ENCODE assay signal across 11 cellular contexts in genomic region chr17:77324227-77324626, GRCh38.
DNase-seq lines count a peak whose midpoint lies in the region; ATAC-seq and TF ChIP-seq lines count a peak whose summit lies in the region.
"Had no signal": no experiment of that assay in that cellular context is flagged by ENCODE, and none has a peak within 500 bp of the region (broad histone marks: within the 10 kb centered on the region; RNA-seq: fewer than 3 reads in every experiment).

No MANE protein-coding gene starts in this region.

- no peak for TF ChIP-seq EP300 in esophagus muscularis mucosa (IDR thresholded peaks at IDR 0.05)

- POLR2A ChIA-PET in Caco-2 (lab: Charles Lee) (no interaction called here), RWPE1 (lab: Yijun Ruan, JAX; ENCODE audit: low non-redundant PET) (no interaction called here)

- H3K4me3 Mint-ChIP-seq in Caco-2 (ENCODE audit: unreplicated experiment) = peak overlapping the region; percentile 56

- TF ChIP-seq CTCF in Caco-2 (IDR thresholded peaks at IDR 0.05; ENCODE audit: insufficient read depth in 1 of 2, low read depth in 1 of 2, low read length in 1 of 2, severe bottlenecking in 1 of 2, unreplicated experiment in 1 of 2) = no peak
- TF ChIP-seq CTCF in RWPE1 (conservative IDR thresholded peaks at IDR 0.05; ENCODE audit: low read depth) = no peak
- no peak for TF ChIP-seq CTCF in esophagus muscularis mucosa (IDR thresholded peaks at IDR 0.05)
- no peak for TF ChIP-seq CTCF in parathyroid adenoma (IDR thresholded peaks at IDR 0.05)
- TF ChIP-seq CTCF in GM20000 (IDR thresholded peaks at IDR 0.05; ENCODE audit: extremely low read depth, missing control alignments) = no peak

- DNase-seq in Caco-2 (peak in 1 of 2 experiments; percentile 10), RWPE1 (ENCODE audit: low spot score) (no peak), esophagus muscularis mucosa (ENCODE audit: extremely low spot score) (no peak), SW 1271 (lab: John Stamatoyannopoulos, UW) (no peak), GM20000 (ENCODE audit: low spot score) (no peak), SKM-1 treated with dmso at 0.1 percent for 144 hours (lab: John Stamatoyannopoulos, UW; ENCODE audit: unreplicated experiment) (no peak)
- DNase-seq: mesendoderm, NCI-H526 had no signal

- WGBS in esophagus muscularis mucosa = 89% methylated on average over 7 of the region's 8 CpGs

- H2AFZ ChIP-seq in parathyroid adenoma = no peak overlapping the region

- peaks cover 60% of the 10 kb centered on the region for H3K4me1 Mint-ChIP-seq in Caco-2 (ENCODE audit: low read depth, unreplicated experiment)

- H3K27ac Mint-ChIP-seq in Caco-2 (ENCODE audit: unreplicated experiment) = peak overlapping the region; percentile 96

- H3K36me3 ChIP-seq in Caco-2 (ENCODE audit: control insufficient read depth, insufficient read depth, low read length) = no peaks in the 10 kb centered on the region; the same call in 1 of the 2 replicates
- no peaks in the 10 kb centered on the region for H3K36me3 ChIP-seq in esophagus muscularis mucosa
- H3K36me3 ChIP-seq in parathyroid adenoma (ENCODE audit: control insufficient read depth, insufficient read depth, low read length) = no peaks in the 10 kb centered on the region

- H3K27ac ChIP-seq in RWPE1 = peak overlapping the region; percentile 100
- peak overlapping the region; percentile 90 to 96 (median 92) for H3K27ac ChIP-seq in esophagus muscularis mucosa (replicated peaks in 1 of 4)
- peak overlapping the region; percentile 85 for H3K27ac ChIP-seq in parathyroid adenoma

- H3K4me1 ChIP-seq in Caco-2 (peaks cover 47% of the 10 kb centered on the region), esophagus muscularis mucosa (peaks cover 43 to 83% (median 80%) of the 10 kb centered on the region in 4 donors), parathyroid adenoma (peaks cover 31% of the 10 kb centered on the region)

- H3K9me3 ChIP-seq in Caco-2 = no peaks in the 10 kb centered on the region
- H3K9me3 ChIP-seq in esophagus muscularis mucosa = no peaks in the 10 kb centered on the region
- no peaks in the 10 kb centered on the region for H3K9me3 ChIP-seq in parathyroid adenoma (ENCODE audit: control insufficient read depth, low read length)

- H3K4me2 ChIP-seq in parathyroid adenoma (ENCODE audit: low read length) = no peak overlapping the region

- CTCF ChIA-PET in Caco-2 (lab: Charles Lee) (no interaction called here), RWPE1 (lab: Yijun Ruan, JAX) (no interaction called here)

- BruUV-seq in Caco-2 (replicated peaks; lab: Mats Ljungman, UMichigan) = no TSS peak

- intact Hi-C loops in Caco-2 (cut with micrococcal nuclease; ENCODE audit: unreplicated experiment) = no loop called here
- intact Hi-C loops in esophagus muscularis mucosa (cut with DNase I) = no loop called here

- TF ChIP-seq POLR2A in esophagus muscularis mucosa (IDR thresholded peaks at IDR 0.05; ENCODE audit: low read depth) = no peak

- H3K36me3 Mint-ChIP-seq in Caco-2 (ENCODE audit: insufficient read depth, unreplicated experiment) = peaks cover 75% of the 10 kb centered on the region

- H3K9ac ChIP-seq in parathyroid adenoma = no peak overlapping the region

- H3K27me3 Mint-ChIP-seq in Caco-2 (ENCODE audit: insufficient read depth, unreplicated experiment) = no peaks in the 10 kb centered on the region

- H3K4me3 ChIP-seq in Caco-2 (ENCODE audit: low read depth, low read length) = no peak overlapping the region
- no peak overlapping the region for H3K4me3 ChIP-seq in esophagus muscularis mucosa
- no peak overlapping the region for H3K4me3 ChIP-seq in parathyroid adenoma (ENCODE audit: low read depth, low read length)

- no peaks in the 10 kb centered on the region for H3K9me3 Mint-ChIP-seq in Caco-2 (ENCODE audit: unreplicated experiment)
- H3K9me3 Mint-ChIP-seq: activated naive CD4-positive, alpha-beta T cell treated with anti-CD3 and anti-CD28 coated beads, Interleukin-2, amount 50 U/mL, for 72 hours had no signal

- H3K79me2 ChIP-seq in parathyroid adenoma = peaks cover 77% of the 10 kb centered on the region

- ATAC-seq in HG02642 (IDR thresholded peaks at IDR 0.05; ENCODE audit: poor library complexity, unreplicated experiment) = no peak

- no peaks in the 10 kb centered on the region for H3K27me3 ChIP-seq in Caco-2 (replicated peaks; ENCODE audit: control insufficient read depth, insufficient read depth, low read length)
- H3K27me3 ChIP-seq in esophagus muscularis mucosa = no peaks in the 10 kb centered on the region
- no peaks in the 10 kb centered on the region for H3K27me3 ChIP-seq in parathyroid adenoma (ENCODE audit: control insufficient read depth, insufficient read depth, low read length)
